ENCODE assay signal across 8 cellular contexts in genomic region chr10:8054498-8055407, GRCh38.
DNase-seq lines count a peak whose midpoint lies in the region; ATAC-seq lines count a peak whose summit lies in the region.

TSS of gene GATA3 (plus strand) at chr10:8054688. CDS start at chr10:8055656, 968 bp downstream.

- H3K4me1 Mint-ChIP-seq in T-helper 1 cell treated with Interleukin-12 subunit alpha and Interleukin-12 subunit beta and Interleukin-4 antibody, amounts not matched to agents 30 μg/mL and 1 μg/mL, for 36 hours (ENCODE audit: low read depth) = peaks cover 38% of the 10 kb centered on the region

- ATAC-seq in GM18508 (IDR thresholded peaks at IDR 0.05; ENCODE audit: insufficient read depth, unreplicated experiment) (peak; percentile 24), HG02870 (IDR thresholded peaks at IDR 0.05; ENCODE audit: unreplicated experiment) (peak; percentile 32)

- H3K9me3 Mint-ChIP-seq in T-helper 1 cell treated with Interleukin-12 subunit alpha and Interleukin-12 subunit beta and Interleukin-4 antibody, amounts not matched to agents 30 μg/mL and 1 μg/mL, for 36 hours = no peaks in the 10 kb centered on the region

- H3K4me3 Mint-ChIP-seq in T-helper 1 cell treated with Interleukin-12 subunit alpha and Interleukin-12 subunit beta and Interleukin-4 antibody, amounts not matched to agents 30 μg/mL and 1 μg/mL, for 36 hours = peak within 1 kb of the TSS; percentile 98

- DNase-seq in amniotic epithelial cell (ENCODE audit: low read depth) = peak; percentile 83
- DNase-seq in iPS-NIHi7 (ENCODE audit: extremely low spot score) = peak; percentile 69
- peak; percentile 72 to 73 for DNase-seq in stimulated activated CD4-positive, alpha-beta T cell treated with anti-CD3 and anti-CD28 coated beads, Interleukin-2, amount 100 ng/mL, for 48 hours
- no peak for DNase-seq in NCI-H187 (lab: John Stamatoyannopoulos, UW)
- DNase-seq in NCI-H1694 treated with DMSO at 0.1 percent for 48 hours (lab: John Stamatoyannopoulos, UW) = no peak

- peaks cover 25% of the 10 kb centered on the region for H3K27me3 Mint-ChIP-seq in T-helper 1 cell treated with Interleukin-12 subunit alpha and Interleukin-12 subunit beta and Interleukin-4 antibody, amounts not matched to agents 30 μg/mL and 1 μg/mL, for 36 hours (ENCODE audit: low read depth)

- H3K36me3 Mint-ChIP-seq in T-helper 1 cell treated with Interleukin-12 subunit alpha and Interleukin-12 subunit beta and Interleukin-4 antibody, amounts not matched to agents 30 μg/mL and 1 μg/mL, for 36 hours (ENCODE audit: low read depth) = peaks cover 33% of the 10 kb centered on the region

- peak within 1 kb of the TSS; percentile 96 for H3K27ac Mint-ChIP-seq in T-helper 1 cell treated with Interleukin-12 subunit alpha and Interleukin-12 subunit beta and Interleukin-4 antibody, amounts not matched to agents 30 μg/mL and 1 μg/mL, for 36 hours

Comparison
In these comparisons a context has a peak if more than half of its experiments do, and no peak if none do; other contexts are left out.
1. DNase-seq: peak in amniotic epithelial cell (single experiment), iPS-NIHi7 (single experiment) and stimulated activated CD4-positive, alpha-beta T cell treated with anti-CD3 and anti-CD28 coated beads, Interleukin-2, amount 100 ng/mL, for 48 hours (2 of 2); none in NCI-H187 (0 of 2) and NCI-H1694 treated with DMSO at 0.1 percent for 48 hours (single experiment).